Comparison of ENCODE assay signal across 2 cellular contexts in the genomic region with DNA sequence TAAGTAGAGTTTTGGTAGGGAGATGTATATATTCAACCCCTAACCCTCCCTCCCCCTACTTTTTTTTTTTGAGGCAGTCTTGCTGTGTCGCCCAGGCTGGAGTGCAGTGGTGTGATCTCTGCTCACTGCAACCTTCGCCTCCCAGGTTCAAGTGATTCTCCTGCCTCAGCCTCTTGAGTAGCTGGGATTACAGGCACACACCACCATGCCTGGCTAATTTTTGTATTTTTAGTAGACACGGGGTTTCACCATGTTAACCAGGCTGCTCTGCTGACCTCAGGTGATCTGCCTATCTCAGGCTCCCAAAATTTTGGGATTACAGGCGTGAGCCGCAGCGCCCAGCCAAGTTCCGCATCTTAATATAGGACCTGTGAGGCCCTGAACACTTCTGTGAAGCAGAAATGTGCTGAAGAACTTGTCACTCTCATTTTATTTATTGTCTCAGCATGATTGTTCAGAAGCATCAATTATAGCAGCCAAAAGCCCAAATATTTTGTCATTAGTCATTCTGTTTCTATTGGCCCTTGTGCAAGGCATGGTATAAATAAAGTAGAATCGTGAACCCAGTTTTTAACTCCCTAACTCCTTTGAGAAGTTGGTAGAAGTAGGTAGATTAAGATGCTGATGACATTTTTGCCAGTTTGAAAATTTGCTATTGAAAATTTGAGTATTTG.
TF ChIP-seq lines count a peak whose summit lies in the region.

No MANE protein-coding gene starts in this region.

TF ChIP-seq in SK-N-SH, 30 proteins besides CTCF, POLR2A, EP300 and RAD21:
- no peak for TF ChIP-seq POLR2AphosphoS5 (IDR thresholded peaks at IDR 0.05; ENCODE audit: low read depth, low read length)
- TF ChIP-seq, protein P1, sequence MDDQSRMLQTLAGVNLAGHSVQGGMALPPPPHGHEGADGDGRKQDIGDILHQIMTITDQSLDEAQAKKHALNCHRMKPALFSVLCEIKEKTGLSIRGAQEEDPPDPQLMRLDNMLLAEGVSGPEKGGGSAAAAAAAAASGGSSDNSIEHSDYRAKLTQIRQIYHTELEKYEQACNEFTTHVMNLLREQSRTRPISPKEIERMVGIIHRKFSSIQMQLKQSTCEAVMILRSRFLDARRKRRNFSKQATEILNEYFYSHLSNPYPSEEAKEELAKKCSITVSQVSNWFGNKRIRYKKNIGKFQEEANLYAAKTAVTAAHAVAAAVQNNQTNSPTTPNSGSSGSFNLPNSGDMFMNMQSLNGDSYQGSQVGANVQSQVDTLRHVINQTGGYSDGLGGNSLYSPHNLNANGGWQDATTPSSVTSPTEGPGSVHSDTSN (IDR thresholded peaks at IDR 0.05): peak; percentile 19; the same call in 1 of the 2 replicates

TF ChIP-seq in SK-N-SH treated with all-trans-retinoic acid at 6 μM for 48 hours, 23 proteins besides CTCF, POLR2A, EP300 and RAD21:
- TF ChIP-seq ARNTL (CRISPR knock-in tag; IDR thresholded peaks at IDR 0.05; ENCODE audit: borderline replicate concordance, low read depth) (no peak), SNAI2 (CRISPR knock-in tag; IDR thresholded peaks at IDR 0.05) (no peak), ZFP30 (CRISPR knock-in tag; IDR thresholded peaks at IDR 0.05) (no peak), TOX (CRISPR knock-in tag; IDR thresholded peaks at IDR 0.05; ENCODE audit: borderline replicate concordance) (no peak)
